ENCODE assay signal across 12 cellular contexts in genomic region chr3:53939081-53939582, GRCh38. TPM values are rescaled to one million over a fixed set of nuclear protein-coding genes. Genes with fewer than 3 reads are reported as not detected.
A peak's percentile ranks its signal among the peaks of the same experiment; 100 is the strongest.
DNase-seq lines count a peak whose midpoint lies in the region; ATAC-seq and TF ChIP-seq lines count a peak whose summit lies in the region.
"Had no signal": no experiment of that assay in that cellular context is flagged by ENCODE, and none has a peak within 500 bp of the region (broad histone marks: within the 10 kb centered on the region; RNA-seq: fewer than 3 reads in every experiment).

No MANE protein-coding gene starts in this region.

- H3K4me1 ChIP-seq in HEK293 (ENCODE audit: control insufficient read depth, insufficient read depth, low read length) (no peaks in the 10 kb centered on the region), thyroid gland (no peaks in the 10 kb centered on the region)

- no peaks in the 10 kb centered on the region for H3K4me1 Mint-ChIP-seq in activated T-cell treated with anti-CD3 and anti-CD28 coated beads, Interleukin-2, amount 50 U/mL, for 4 hours (ENCODE audit: low read depth)
- H3K4me1 Mint-ChIP-seq: T-cell had no signal

- H3K27ac ChIP-seq in HEK293 (ENCODE audit: extremely low read depth, low read depth, low read length): no peak overlapping the region
- H3K27ac ChIP-seq in thyroid gland: no peak overlapping the region
- H3K27ac ChIP-seq: C4-2B, KMS-11 had no signal

- H3K4me3 Mint-ChIP-seq in activated T-cell treated with anti-CD3 and anti-CD28 coated beads, Interleukin-2, amount 50 U/mL, for 4 hours: no peak overlapping the region
- H3K4me3 Mint-ChIP-seq: T-cell had no signal

- H3K27me3 Mint-ChIP-seq in activated T-cell treated with anti-CD3 and anti-CD28 coated beads, Interleukin-2, amount 50 U/mL, for 4 hours (ENCODE audit: low read depth): peaks cover 23% of the 10 kb centered on the region

- intact Hi-C loops in thyroid gland (cut with DNase I): no loop called here

- H3K27me3 ChIP-seq in thyroid gland: no peaks in the 10 kb centered on the region

- WGBS in thyroid gland, 2 donors: 45% methylated on average over 10 of the region's 10 CpGs

- H3K9me3 ChIP-seq in HEK293 (ENCODE audit: control insufficient read depth, insufficient read depth, low read depth, low read length): no peaks in the 10 kb centered on the region
- H3K9me3 ChIP-seq in thyroid gland: no peaks in the 10 kb centered on the region

- peaks cover 10% of the 10 kb centered on the region for H3K9me3 Mint-ChIP-seq in activated T-cell treated with anti-CD3 and anti-CD28 coated beads, Interleukin-2, amount 50 U/mL, for 4 hours

- ATAC-seq in activated T-cell treated with anti-CD3 and anti-CD28 coated beads, Interleukin-2, amount 50 U/mL, for 4 hours: no peak
- no peak for ATAC-seq in GM19455 (IDR thresholded peaks at IDR 0.05; ENCODE audit: unreplicated experiment)

- CTCF ChIA-PET in HEK293 (lab: Yijun Ruan, JAX): interaction anchor here (0.6 to 2.6 kb wide), 25 partner anchors 8 to 1959 kb away, joined by 3 to 15 read pairs (median 3); no protein-coding TSS in a partner anchor

- DNase-seq in RPMI7951 (ENCODE audit: low read depth) (peak; percentile 7), fibroblast of villous mesenchyme (ENCODE audit: low read depth) (peak; percentile 39), retina (peak; percentile 63), thyroid gland (no peak)
- DNase-seq in activated T-cell treated with anti-CD3 and anti-CD28 coated beads, Interleukin-2, amount 50 U/mL, for 4 hours: no peak
- DNase-seq: NCI-H1436 treated with DMSO at 0.1 percent for 48 hours, NCI-H2081 treated with DMSO at 0.1 percent for 48 hours had no signal

- no peak for TF ChIP-seq POLR2A in thyroid gland (IDR thresholded peaks at IDR 0.05)

- H3K4me3 ChIP-seq in HEK293 (ENCODE audit: low read depth, low read length) (no peak overlapping the region), fibroblast of villous mesenchyme (ENCODE audit: low read depth, low read length) (no peak overlapping the region), thyroid gland (replicated peaks in 1 of 3) (no peak overlapping the region)

- POLR2A ChIA-PET in HEK293 (lab: Yijun Ruan, JAX): no interaction called here

- H3K36me3 ChIP-seq in HEK293 (ENCODE audit: control insufficient read depth in 2 of 2, insufficient read depth in 1 of 2, low read length in 2 of 2): no peaks in the 10 kb centered on the region
- H3K36me3 ChIP-seq in thyroid gland: no peaks in the 10 kb centered on the region

- no peaks in the 10 kb centered on the region for H3K36me3 Mint-ChIP-seq in activated T-cell treated with anti-CD3 and anti-CD28 coated beads, Interleukin-2, amount 50 U/mL, for 4 hours (ENCODE audit: insufficient read depth)
- H3K36me3 Mint-ChIP-seq: T-cell had no signal

- TF ChIP-seq CTCF in HEK293 (tag by site-specific recombination; IDR thresholded peaks at IDR 0.05): no peak
- no peak for TF ChIP-seq CTCF in fibroblast of villous mesenchyme (IDR thresholded peaks at IDR 0.05; ENCODE audit: insufficient read depth, low read depth, low read length)
- TF ChIP-seq CTCF in thyroid gland (IDR thresholded peaks at IDR 0.05): no peak

TF ChIP-seq in HEK293, 187 proteins besides CTCF, POLR2A, EP300 and RAD21:
- TF ChIP-seq ZNF354C (tag by site-specific recombination; IDR thresholded peaks at IDR 0.05; ENCODE audit: borderline replicate concordance, low read depth): no peak
- TF ChIP-seq ZNF830 (tag by site-specific recombination; IDR thresholded peaks at IDR 0.05; ENCODE audit: low read depth): no peak
- no peak for TF ChIP-seq AEBP2 (tag by site-specific recombination; IDR thresholded peaks at IDR 0.05; ENCODE audit: borderline replicate concordance)
- TF ChIP-seq ZBTB20 (tag by site-specific recombination; IDR thresholded peaks at IDR 0.05): peak; percentile 50
- TF ChIP-seq GLIS1 (tag by site-specific recombination; IDR thresholded peaks at IDR 0.05): no peak
- TF ChIP-seq ZNF132 (tag by site-specific recombination; IDR thresholded peaks at IDR 0.05; ENCODE audit: borderline replicate concordance): no peak
- no peak for TF ChIP-seq SALL2 (tag by site-specific recombination; IDR thresholded peaks at IDR 0.05; ENCODE audit: borderline replicate concordance)

RNA-seq across cellular contexts. Expression of gene SELENOK, which starts 47.5 kb away (rescaled TPM):
- total RNA-seq in RPMI7951 (2014; rRNA removed; shearing (Covaris generic)): 145 and 165 TPM in 2 replicates
- total RNA-seq in fibroblast of villous mesenchyme: 15.5 and 19.4 TPM in 2 replicates
- total RNA-seq in thyroid gland: 100 to 1,000 TPM in 3 of 4 donors, 10 to 100 TPM in 1; 79.0 to 132 (median 124) TPM
- 10 to 100 TPM; 65.0 to 81.9 (median 68.6) TPM for total RNA-seq in activated T-cell treated with anti-CD3 and anti-CD28 coated beads, Interleukin-2, amount 50 U/mL, for 4 hours

RNA-seq across cellular contexts. Expression of gene ACTR8, which starts 57.2 kb away (rescaled TPM):
- 22.5 and 23.8 TPM in 2 replicates for total RNA-seq in RPMI7951 (2014; rRNA removed; shearing (Covaris generic))
- total RNA-seq in fibroblast of villous mesenchyme (29.3 and 38.0 TPM in 2 replicates), thyroid gland (10 to 100 TPM; 29.0 to 31.7 (median 29.4) TPM)
- total RNA-seq in activated T-cell treated with anti-CD3 and anti-CD28 coated beads, Interleukin-2, amount 50 U/mL, for 4 hours: 10 to 100 TPM; 28.1 to 36.3 (median 36.2) TPM

Comparison
In these comparisons a context has a peak if more than half of its experiments do, and no peak if none do; other contexts are left out.
1. DNase-seq: peak in RPMI7951 (single experiment), fibroblast of villous mesenchyme (single experiment) and retina (single experiment); none in thyroid gland (0 of 2) and activated T-cell treated with anti-CD3 and anti-CD28 coated beads, Interleukin-2, amount 50 U/mL, for 4 hours (single experiment).